9 cellular contexts compared by ENCODE assay signal in the genomic region with DNA sequence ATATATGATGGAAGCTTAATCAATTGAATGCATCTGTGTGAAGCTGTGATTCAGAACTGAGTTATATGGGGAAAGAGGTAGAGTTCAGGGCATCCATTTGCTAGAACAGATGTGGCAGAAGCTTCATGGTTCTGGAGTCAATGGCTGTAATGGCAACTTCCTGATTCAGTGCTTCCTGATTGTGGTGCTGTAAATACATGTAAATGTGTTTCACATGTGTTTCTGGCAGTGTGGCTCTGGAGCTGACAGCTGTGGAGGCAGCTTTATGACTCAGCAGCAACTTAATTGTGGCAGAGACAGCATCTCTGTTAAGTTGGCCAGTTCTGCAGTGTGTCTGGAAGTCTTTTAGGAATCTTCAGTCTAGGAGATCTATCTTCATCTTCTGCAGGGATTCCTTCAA.
DNase-seq lines count a peak whose midpoint lies in the region; ATAC-seq and TF ChIP-seq lines count a peak whose summit lies in the region.
"Had no signal": no experiment of that assay in that cellular context is flagged by ENCODE, and none has a peak within 500 bp of the region (broad histone marks: within the 10 kb centered on the region; RNA-seq: fewer than 3 reads in every experiment).

No MANE protein-coding gene starts in this region.

- H3K27ac ChIP-seq in PC-3 (ENCODE audit: low read length): no peak overlapping the region
- H3K27ac ChIP-seq in PC-9: no peak overlapping the region

- H3F3A ChIP-seq in PC-3 (ENCODE audit: low read length, unreplicated experiment) (peaks cover 7% of the 10 kb centered on the region), PC-9 (ENCODE audit: insufficient read depth, low read depth) (no peaks in the 10 kb centered on the region)

- H3K27me3 ChIP-seq in PC-3 (ENCODE audit: low read length) (no peaks in the 10 kb centered on the region), PC-9 (ENCODE audit: insufficient read depth, low read depth) (no peaks in the 10 kb centered on the region)

- H3K4me2 ChIP-seq in PC-3 (ENCODE audit: low read length): no peak overlapping the region
- no peak overlapping the region for H3K4me2 ChIP-seq in PC-9

- H3K9me2 ChIP-seq in PC-3 (replicated peaks; ENCODE audit: low read length): no peaks in the 10 kb centered on the region
- H3K9me2 ChIP-seq in PC-9 (ENCODE audit: insufficient read depth): no peaks in the 10 kb centered on the region

- ATAC-seq in GM18519 (IDR thresholded peaks at IDR 0.05; ENCODE audit: low FRiP score, unreplicated experiment) (peak; percentile 68), HG02973 (IDR thresholded peaks at IDR 0.05; ENCODE audit: unreplicated experiment) (peak; percentile 79), PC-3 (no peak), left colon (peak; percentile 93), HG03045 (IDR thresholded peaks at IDR 0.05; ENCODE audit: unreplicated experiment) (no peak), GM18520 (IDR thresholded peaks at IDR 0.05; ENCODE audit: unreplicated experiment) (no peak)

- H3K4me1 ChIP-seq in PC-3 (ENCODE audit: insufficient read depth, low read length) (peaks cover 24% of the 10 kb centered on the region), PC-9 (replicated peaks; ENCODE audit: insufficient read depth) (no peaks in the 10 kb centered on the region)

- H3K4me3 ChIP-seq in PC-3 (ENCODE audit: low read length) (no peak overlapping the region), PC-9 (no peak overlapping the region)

- H2AFZ ChIP-seq in PC-3 (ENCODE audit: low read length) (no peak overlapping the region), PC-9 (no peak overlapping the region)

- H3K36me3 ChIP-seq in PC-3 (ENCODE audit: low read depth, low read length) (no peaks in the 10 kb centered on the region), PC-9 (ENCODE audit: low read depth) (no peaks in the 10 kb centered on the region)

- POLR2A ChIA-PET in PC-3 (lab: Charles Lee; ENCODE audit: unreplicated experiment) (no interaction called here), PC-9 (lab: Charles Lee; ENCODE audit: unreplicated experiment) (no interaction called here)

- CTCF ChIA-PET in PC-3 (lab: Charles Lee): no interaction called here
- CTCF ChIA-PET in PC-9 (lab: Charles Lee): no interaction called here

- H4K20me1 ChIP-seq in PC-3 (ENCODE audit: low read length): no peaks in the 10 kb centered on the region
- no peaks in the 10 kb centered on the region for H4K20me1 ChIP-seq in PC-9 (ENCODE audit: insufficient read depth)

- no peak overlapping the region for H3K9ac ChIP-seq in PC-3 (ENCODE audit: low read length)

- no peak for TF ChIP-seq CTCF in PC-3 (conservative IDR thresholded peaks at IDR 0.05; ENCODE audit: low read depth, low read length)
- TF ChIP-seq CTCF in PC-9 (conservative IDR thresholded peaks at IDR 0.05): no peak

- no peaks in the 10 kb centered on the region for H3K79me2 ChIP-seq in PC-3 (ENCODE audit: low read length)
- no peaks in the 10 kb centered on the region for H3K79me2 ChIP-seq in PC-9 (ENCODE audit: low read depth)

- H3K9me3 ChIP-seq in PC-3 (ENCODE audit: low read length): no peaks in the 10 kb centered on the region
- no peaks in the 10 kb centered on the region for H3K9me3 ChIP-seq in PC-9 (ENCODE audit: insufficient read depth, low read depth)

- BruUV-seq in PC-3 (replicated peaks; lab: Mats Ljungman, UMichigan) (no TSS peak), PC-9 (replicated peaks; lab: Mats Ljungman, UMichigan) (no TSS peak)

- intact Hi-C loops in PC-3 (cut with micrococcal nuclease) (loop anchor here (5.0 kb wide), 1 partner anchor 215 kb away; no protein-coding TSS in a partner anchor), left colon (cut with DNase I, micrococcal nuclease) (no loop called here), PC-9 (cut with micrococcal nuclease; ENCODE audit: unreplicated experiment) (no loop called here)

- DNase-seq in PC-3 (peak; percentile 5), left colon (peak; percentile 7 to 30), PC-9 (no peak)
- DNase-seq in stimulated activated CD4-positive, alpha-beta T cell treated with anti-CD3 and anti-CD28 coated beads, Interleukin-4, amount 100 ng/mL, for 24 hours: no peak
- DNase-seq: amniotic stem cell had no signal

Comparison
In these comparisons a context has a peak if more than half of its experiments do, and no peak if none do; other contexts are left out.
1. ATAC-seq: peak in GM18519 (single experiment), HG02973 (single experiment) and left colon (single experiment); none in PC-3 (single experiment), HG03045 (single experiment) and GM18520 (single experiment).
2. DNase-seq: peak in PC-3 (single experiment) and left colon (2 of 2); none in PC-9 (0 of 2) and stimulated activated CD4-positive, alpha-beta T cell treated with anti-CD3 and anti-CD28 coated beads, Interleukin-4, amount 100 ng/mL, for 24 hours (single experiment).